1 cellular context compared by ENCODE assay signal in genomic region chr1:85278853-85279314, GRCh38.
TF ChIP-seq lines count a peak whose summit lies in the region.

No MANE protein-coding gene starts in this region.

TF ChIP-seq in H1, 55 proteins besides CTCF, POLR2A, EP300 and RAD21:
- TF ChIP-seq MAX (IDR thresholded peaks at IDR 0.05) (no peak), FOSL1 (IDR thresholded peaks at IDR 0.05; ENCODE audit: insufficient read depth, low read depth, low read length) (no peak), POU5F1 (IDR thresholded peaks at IDR 0.05; ENCODE audit: low read depth, low read length) (no peak), USF2 (IDR thresholded peaks at IDR 0.05; ENCODE audit: low read length) (no peak), SP2 (IDR thresholded peaks at IDR 0.05; ENCODE audit: low read length) (no peak), ASH2L (IDR thresholded peaks at IDR 0.05; ENCODE audit: low read length) (no peak), TCF12 (IDR thresholded peaks at IDR 0.05; ENCODE audit: low read depth, low read length) (no peak), SAP30 (IDR thresholded peaks at IDR 0.05; ENCODE audit: insufficient read depth, insufficient replicate concordance, low read length) (no peak)
